22 cellular contexts compared by ENCODE assay signal in the genomic region with DNA sequence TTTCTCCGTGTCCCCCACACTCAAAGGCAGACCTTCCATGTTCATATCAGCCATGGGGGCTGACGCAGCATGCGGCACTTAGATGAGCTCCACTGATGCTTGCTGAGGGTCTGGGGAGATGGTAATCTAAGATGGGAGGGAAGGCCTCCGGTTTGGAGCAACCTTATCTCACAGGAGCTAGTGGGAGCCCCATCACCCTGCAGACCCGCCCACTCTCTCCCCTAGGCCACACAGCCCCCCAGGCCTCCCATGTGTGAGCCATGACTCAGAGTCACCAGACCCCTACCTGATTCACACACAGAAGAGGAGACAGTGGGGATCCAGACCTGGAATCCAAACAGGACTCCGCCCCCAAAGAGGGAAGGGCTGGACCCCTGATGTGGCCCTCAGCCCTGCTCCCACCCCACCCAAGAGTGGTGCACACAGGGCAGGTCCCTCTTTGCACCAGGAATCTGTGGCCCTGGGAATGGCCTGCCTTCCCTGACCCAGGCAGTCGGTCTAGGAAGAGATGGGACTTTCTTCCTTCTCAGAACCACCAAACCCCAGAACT.
A peak's percentile ranks its signal among the peaks of the same experiment; 100 is the strongest.
DNase-seq lines count a peak whose midpoint lies in the region; ATAC-seq and TF ChIP-seq lines count a peak whose summit lies in the region.
"Had no signal": no experiment of that assay in that cellular context is flagged by ENCODE, and none has a peak within 500 bp of the region (broad histone marks: within the 10 kb centered on the region; RNA-seq: fewer than 3 reads in every experiment).

No MANE protein-coding gene starts in this region.

- no peak overlapping the region for H3K9ac ChIP-seq in neuronal stem cell (ENCODE audit: low read depth, low read length, poor library complexity)

- no peaks in the 10 kb centered on the region for H3K4me1 Mint-ChIP-seq in natural killer cell
- H3K4me1 Mint-ChIP-seq: IgD-negative memory B cell had no signal

- H3K4me3 ChIP-seq in esophagus muscularis mucosa, result no peak overlapping the region
- H3K4me3 ChIP-seq in neuronal stem cell (ENCODE audit: low read length in 2 of 2), result no peak overlapping the region
- no peak overlapping the region for H3K4me3 ChIP-seq in upper lobe of right lung

- H2BK5ac ChIP-seq in neuronal stem cell (ENCODE audit: low read length), result no peak overlapping the region

- H3K9me3 ChIP-seq in esophagus muscularis mucosa (no peaks in the 10 kb centered on the region), neuronal stem cell (replicated peaks in 1 of 2; ENCODE audit: control insufficient read depth in 2 of 2, insufficient read depth in 1 of 2, low read depth in 1 of 2, low read length in 2 of 2) (peaks cover 0 to 4% of the 10 kb centered on the region in 2 donors), upper lobe of right lung (no peaks in the 10 kb centered on the region)

- TF ChIP-seq EP300 in esophagus muscularis mucosa (IDR thresholded peaks at IDR 0.05), result no peak

- H2AFZ ChIP-seq in neuronal stem cell (ENCODE audit: low read length), result no peak overlapping the region

- peaks cover 70 to 88% (median 82%) of the 10 kb centered on the region in 4 donors for H3K4me1 ChIP-seq in esophagus muscularis mucosa
- peaks cover 0 to 6% of the 10 kb centered on the region in 2 donors for H3K4me1 ChIP-seq in neuronal stem cell (ENCODE audit: control insufficient read depth in 2 of 2, insufficient read depth in 1 of 2, low read depth in 1 of 2, low read length in 2 of 2)
- H3K4me1 ChIP-seq in upper lobe of right lung, result no peaks in the 10 kb centered on the region

- 81% methylated on average over 5 of the region's 7 CpGs for WGBS in esophagus muscularis mucosa
- whole genome bisulfite sequencing in neuronal stem cell (ENCODE audit: extremely low coverage in 2 of 2, insufficient read length in 2 of 2, insufficient replicate concordance in 1 of 2), 2 donors, result no CpG with 5 or more reads among the region's 7 CpGs

- no peak for TF ChIP-seq CTCF in esophagus muscularis mucosa (IDR thresholded peaks at IDR 0.05)
- TF ChIP-seq CTCF in upper lobe of right lung (IDR thresholded peaks at IDR 0.05), result no peak
- no peak for TF ChIP-seq CTCF in natural killer cell (IDR thresholded peaks at IDR 0.05)

- H3K27ac Mint-ChIP-seq in natural killer cell, result no peak overlapping the region
- H3K27ac Mint-ChIP-seq: IgD-negative memory B cell had no signal

- H3K4ac ChIP-seq in neuronal stem cell (ENCODE audit: low read length), result no peak overlapping the region

- no peak overlapping the region for H4K8ac ChIP-seq in neuronal stem cell (ENCODE audit: low read depth, low read length)

- DNase-seq in NCI-H146 (lab: John Stamatoyannopoulos, UW), result peak; percentile 18
- no peak for DNase-seq in NCI-H146 treated with DMSO at 0.1 percent for 48 hours (lab: John Stamatoyannopoulos, UW; ENCODE audit: unreplicated experiment)
- no peak for DNase-seq in esophagus muscularis mucosa (ENCODE audit: extremely low spot score)
- DNase-seq in neuronal stem cell (ENCODE audit: low spot score), result no peak
- DNase-seq in upper lobe of right lung, result peak; percentile 39
- no peak for DNase-seq in natural killer cell
- DNase-seq in COR-L47 (lab: John Stamatoyannopoulos, UW), result no peak
- DNase-seq: AML-193, DMS79 treated with DMSO at 0.1 percent for 48 hours, HCEC 1CT, Karpas-422, NCI-H1048, NCI-H1436, NCI-H2081, NCI-H510A, NCI-H748 treated with DMSO at 0.1 percent for 48 hours, OCI-M1, SIG-M5 had no signal

- H3K27me3 Mint-ChIP-seq in natural killer cell (ENCODE audit: low read depth in 2 of 2), result peaks cover 24 to 25% of the 10 kb centered on the region in 2 donors

- H3K18ac ChIP-seq in neuronal stem cell (ENCODE audit: low read length), result peak overlapping the region; percentile 39

- ATAC-seq in upper lobe of right lung, result no peak
- no peak for ATAC-seq in GM18907 (IDR thresholded peaks at IDR 0.05; ENCODE audit: unreplicated experiment)
- no peak for ATAC-seq in natural killer cell

- H3K36me3 Mint-ChIP-seq in natural killer cell, result no peaks in the 10 kb centered on the region
- H3K36me3 Mint-ChIP-seq: IgD-negative memory B cell had no signal

- H2BK15ac ChIP-seq in neuronal stem cell (ENCODE audit: low read length), result no peak overlapping the region

- no peak overlapping the region for H2BK120ac ChIP-seq in neuronal stem cell (ENCODE audit: low read depth, low read length)

- no peak overlapping the region for H3K4me3 Mint-ChIP-seq in natural killer cell
- H3K4me3 Mint-ChIP-seq: IgD-negative memory B cell had no signal

- no peaks in the 10 kb centered on the region for H3K79me1 ChIP-seq in neuronal stem cell (ENCODE audit: low read depth, low read length)

- no peak overlapping the region for H2BK12ac ChIP-seq in neuronal stem cell (ENCODE audit: low read length)

- H3K14ac ChIP-seq in neuronal stem cell (ENCODE audit: low read length), result no peak overlapping the region

- H3K9me3 Mint-ChIP-seq in natural killer cell, result no peaks in the 10 kb centered on the region

- intact Hi-C loops in esophagus muscularis mucosa (cut with DNase I), result no loop called here
- intact Hi-C loops in upper lobe of right lung (cut with DNase I), result no loop called here
- intact Hi-C loops in natural killer cell (cut with micrococcal nuclease), result no loop called here

- no peak overlapping the region for H2AK5ac ChIP-seq in neuronal stem cell (ENCODE audit: low read depth, low read length)

- no peaks in the 10 kb centered on the region for H3K27me3 ChIP-seq in esophagus muscularis mucosa
- H3K27me3 ChIP-seq in neuronal stem cell (ENCODE audit: control insufficient read depth in 3 of 3, insufficient read depth in 3 of 3, low read depth in 1 of 3, low read length in 3 of 3), result peaks cover 0 to 34% (median 0%) of the 10 kb centered on the region in 3 experiments
- peaks cover 4% of the 10 kb centered on the region for H3K27me3 ChIP-seq in upper lobe of right lung

- no peak for TF ChIP-seq POLR2A in esophagus muscularis mucosa (IDR thresholded peaks at IDR 0.05; ENCODE audit: low read depth)

- H3K36me3 ChIP-seq in esophagus muscularis mucosa, result peaks cover 0 to 4% (median 0%) of the 10 kb centered on the region in 4 donors
- H3K36me3 ChIP-seq in neuronal stem cell (replicated peaks in 1 of 2; ENCODE audit: control insufficient read depth in 2 of 2, insufficient read depth in 2 of 2, low read length in 2 of 2), result no peaks in the 10 kb centered on the region
- H3K36me3 ChIP-seq in upper lobe of right lung, result no peaks in the 10 kb centered on the region

- peak overlapping the region; percentile 22 for H3K23ac ChIP-seq in neuronal stem cell (ENCODE audit: low read depth, low read length, poor library complexity)

- H3K4me2 ChIP-seq in neuronal stem cell (ENCODE audit: insufficient read depth, low read length, poor library complexity, severe bottlenecking), result no peak overlapping the region

- no peak overlapping the region for H4K91ac ChIP-seq in neuronal stem cell (ENCODE audit: low read depth, low read length, poor library complexity)

- H3K27ac ChIP-seq in esophagus muscularis mucosa (replicated peaks in 1 of 4) (peak overlapping the region; percentile 81 to 85 (median 84)), neuronal stem cell (replicated peaks; ENCODE audit: low read length) (no peak overlapping the region), upper lobe of right lung (no peak overlapping the region)
- H3K27ac ChIP-seq: 22Rv1, C4-2B had no signal

Comparison
In these comparisons a context has a peak if more than half of its experiments do, and no peak if none do; other contexts are left out.
1. DNase-seq: peak in NCI-H146 (single experiment) and upper lobe of right lung (single experiment); none in NCI-H146 treated with DMSO at 0.1 percent for 48 hours (single experiment), esophagus muscularis mucosa (single experiment), neuronal stem cell (single experiment), natural killer cell (single experiment) and COR-L47 (single experiment).
2. H3K27ac ChIP-seq: peak in esophagus muscularis mucosa (4 of 4); none in neuronal stem cell (single experiment) and upper lobe of right lung (single experiment).